ENCODE assay signal across 1 cellular context in the genomic region with DNA sequence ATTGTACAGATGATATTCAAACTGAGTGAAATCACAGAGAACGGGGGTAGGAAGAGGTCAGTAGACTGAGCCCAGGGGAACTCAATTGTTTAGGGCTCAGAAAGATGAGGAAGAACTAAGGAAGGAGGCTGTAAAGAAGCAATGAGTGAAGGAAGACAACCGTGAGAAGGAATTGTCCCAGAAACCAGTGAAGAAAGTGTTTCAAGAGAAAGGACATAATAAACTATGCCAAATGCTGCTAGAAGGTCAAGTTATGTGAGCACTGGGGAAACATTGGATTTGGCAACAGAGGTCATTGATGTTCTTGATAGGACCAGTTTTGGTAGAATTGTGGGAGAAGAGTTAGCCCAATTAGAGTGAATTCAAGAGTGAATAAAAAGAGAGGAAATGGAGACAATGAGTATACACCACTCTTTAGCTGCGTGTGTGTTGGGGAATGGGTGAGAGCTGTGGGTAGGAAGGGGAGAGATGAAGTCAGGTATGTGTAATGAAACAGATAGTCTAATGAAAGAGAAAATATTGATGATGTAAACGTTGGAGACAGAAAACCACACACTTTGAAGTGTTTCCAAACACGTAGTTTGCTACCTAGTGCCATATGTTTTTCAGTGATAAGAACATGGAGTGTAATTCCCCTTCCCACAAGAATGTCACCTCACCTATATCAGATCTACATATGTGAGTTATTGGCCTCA.
A peak's percentile ranks its signal among the peaks of the same experiment; 100 is the strongest.
TF ChIP-seq lines count a peak whose summit lies in the region.

No MANE protein-coding gene starts in this region.

TF ChIP-seq in K562, 482 proteins besides CTCF, POLR2A, EP300 and RAD21 (continued from another document and continues in another):
- TF ChIP-seq, protein P1, sequence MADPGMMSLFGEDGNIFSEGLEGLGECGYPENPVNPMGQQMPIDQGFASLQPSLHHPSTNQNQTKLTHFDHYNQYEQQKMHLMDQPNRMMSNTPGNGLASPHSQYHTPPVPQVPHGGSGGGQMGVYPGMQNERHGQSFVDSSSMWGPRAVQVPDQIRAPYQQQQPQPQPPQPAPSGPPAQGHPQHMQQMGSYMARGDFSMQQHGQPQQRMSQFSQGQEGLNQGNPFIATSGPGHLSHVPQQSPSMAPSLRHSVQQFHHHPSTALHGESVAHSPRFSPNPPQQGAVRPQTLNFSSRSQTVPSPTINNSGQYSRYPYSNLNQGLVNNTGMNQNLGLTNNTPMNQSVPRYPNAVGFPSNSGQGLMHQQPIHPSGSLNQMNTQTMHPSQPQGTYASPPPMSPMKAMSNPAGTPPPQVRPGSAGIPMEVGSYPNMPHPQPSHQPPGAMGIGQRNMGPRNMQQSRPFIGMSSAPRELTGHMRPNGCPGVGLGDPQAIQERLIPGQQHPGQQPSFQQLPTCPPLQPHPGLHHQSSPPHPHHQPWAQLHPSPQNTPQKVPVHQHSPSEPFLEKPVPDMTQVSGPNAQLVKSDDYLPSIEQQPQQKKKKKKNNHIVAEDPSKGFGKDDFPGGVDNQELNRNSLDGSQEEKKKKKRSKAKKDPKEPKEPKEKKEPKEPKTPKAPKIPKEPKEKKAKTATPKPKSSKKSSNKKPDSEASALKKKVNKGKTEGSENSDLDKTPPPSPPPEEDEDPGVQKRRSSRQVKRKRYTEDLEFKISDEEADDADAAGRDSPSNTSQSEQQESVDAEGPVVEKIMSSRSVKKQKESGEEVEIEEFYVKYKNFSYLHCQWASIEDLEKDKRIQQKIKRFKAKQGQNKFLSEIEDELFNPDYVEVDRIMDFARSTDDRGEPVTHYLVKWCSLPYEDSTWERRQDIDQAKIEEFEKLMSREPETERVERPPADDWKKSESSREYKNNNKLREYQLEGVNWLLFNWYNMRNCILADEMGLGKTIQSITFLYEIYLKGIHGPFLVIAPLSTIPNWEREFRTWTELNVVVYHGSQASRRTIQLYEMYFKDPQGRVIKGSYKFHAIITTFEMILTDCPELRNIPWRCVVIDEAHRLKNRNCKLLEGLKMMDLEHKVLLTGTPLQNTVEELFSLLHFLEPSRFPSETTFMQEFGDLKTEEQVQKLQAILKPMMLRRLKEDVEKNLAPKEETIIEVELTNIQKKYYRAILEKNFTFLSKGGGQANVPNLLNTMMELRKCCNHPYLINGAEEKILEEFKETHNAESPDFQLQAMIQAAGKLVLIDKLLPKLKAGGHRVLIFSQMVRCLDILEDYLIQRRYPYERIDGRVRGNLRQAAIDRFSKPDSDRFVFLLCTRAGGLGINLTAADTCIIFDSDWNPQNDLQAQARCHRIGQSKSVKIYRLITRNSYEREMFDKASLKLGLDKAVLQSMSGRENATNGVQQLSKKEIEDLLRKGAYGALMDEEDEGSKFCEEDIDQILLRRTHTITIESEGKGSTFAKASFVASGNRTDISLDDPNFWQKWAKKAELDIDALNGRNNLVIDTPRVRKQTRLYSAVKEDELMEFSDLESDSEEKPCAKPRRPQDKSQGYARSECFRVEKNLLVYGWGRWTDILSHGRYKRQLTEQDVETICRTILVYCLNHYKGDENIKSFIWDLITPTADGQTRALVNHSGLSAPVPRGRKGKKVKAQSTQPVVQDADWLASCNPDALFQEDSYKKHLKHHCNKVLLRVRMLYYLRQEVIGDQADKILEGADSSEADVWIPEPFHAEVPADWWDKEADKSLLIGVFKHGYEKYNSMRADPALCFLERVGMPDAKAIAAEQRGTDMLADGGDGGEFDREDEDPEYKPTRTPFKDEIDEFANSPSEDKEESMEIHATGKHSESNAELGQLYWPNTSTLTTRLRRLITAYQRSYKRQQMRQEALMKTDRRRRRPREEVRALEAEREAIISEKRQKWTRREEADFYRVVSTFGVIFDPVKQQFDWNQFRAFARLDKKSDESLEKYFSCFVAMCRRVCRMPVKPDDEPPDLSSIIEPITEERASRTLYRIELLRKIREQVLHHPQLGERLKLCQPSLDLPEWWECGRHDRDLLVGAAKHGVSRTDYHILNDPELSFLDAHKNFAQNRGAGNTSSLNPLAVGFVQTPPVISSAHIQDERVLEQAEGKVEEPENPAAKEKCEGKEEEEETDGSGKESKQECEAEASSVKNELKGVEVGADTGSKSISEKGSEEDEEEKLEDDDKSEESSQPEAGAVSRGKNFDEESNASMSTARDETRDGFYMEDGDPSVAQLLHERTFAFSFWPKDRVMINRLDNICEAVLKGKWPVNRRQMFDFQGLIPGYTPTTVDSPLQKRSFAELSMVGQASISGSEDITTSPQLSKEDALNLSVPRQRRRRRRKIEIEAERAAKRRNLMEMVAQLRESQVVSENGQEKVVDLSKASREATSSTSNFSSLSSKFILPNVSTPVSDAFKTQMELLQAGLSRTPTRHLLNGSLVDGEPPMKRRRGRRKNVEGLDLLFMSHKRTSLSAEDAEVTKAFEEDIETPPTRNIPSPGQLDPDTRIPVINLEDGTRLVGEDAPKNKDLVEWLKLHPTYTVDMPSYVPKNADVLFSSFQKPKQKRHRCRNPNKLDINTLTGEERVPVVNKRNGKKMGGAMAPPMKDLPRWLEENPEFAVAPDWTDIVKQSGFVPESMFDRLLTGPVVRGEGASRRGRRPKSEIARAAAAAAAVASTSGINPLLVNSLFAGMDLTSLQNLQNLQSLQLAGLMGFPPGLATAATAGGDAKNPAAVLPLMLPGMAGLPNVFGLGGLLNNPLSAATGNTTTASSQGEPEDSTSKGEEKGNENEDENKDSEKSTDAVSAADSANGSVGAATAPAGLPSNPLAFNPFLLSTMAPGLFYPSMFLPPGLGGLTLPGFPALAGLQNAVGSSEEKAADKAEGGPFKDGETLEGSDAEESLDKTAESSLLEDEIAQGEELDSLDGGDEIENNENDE (IDR thresholded peaks at IDR 0.05; ENCODE audit: low read depth, low read length), result no peak
- TF ChIP-seq NR4A1 (CRISPR knock-in tag; IDR thresholded peaks at IDR 0.05), result no peak
- TF ChIP-seq NR4A1 (tag; IDR thresholded peaks at IDR 0.05), result 0 out of 2 replicates have a peak, but pooled peaks have one; percentile 18
- TF ChIP-seq EP400 (IDR thresholded peaks at IDR 0.05), result peak; percentile 30; the same call in 1 of the 2 replicates
- TF ChIP-seq GABPA (tag; conservative IDR thresholded peaks at IDR 0.05; ENCODE audit: low read depth), result 0 out of 2 replicates have a peak, but pooled peaks have one; percentile 28
- TF ChIP-seq SMARCA4 (IDR thresholded peaks at IDR 0.05), result peak; percentile 95
- TF ChIP-seq NCOA2 (IDR thresholded peaks at IDR 0.05; ENCODE audit: partially characterized antibody in 2 of 2), result peak in 1 of 2 experiments; percentile 42
- TF ChIP-seq FOXM1 (IDR thresholded peaks at IDR 0.05; ENCODE audit: low read depth), result 0 out of 2 replicates have a peak, but pooled peaks have one; percentile 50
- no peak for TF ChIP-seq FOXM1 (CRISPR knock-in tag; IDR thresholded peaks at IDR 0.05; ENCODE audit: low read depth)
- TF ChIP-seq ZNF23 (CRISPR knock-in tag; IDR thresholded peaks at IDR 0.05), result no peak
- TF ChIP-seq, protein P2, sequence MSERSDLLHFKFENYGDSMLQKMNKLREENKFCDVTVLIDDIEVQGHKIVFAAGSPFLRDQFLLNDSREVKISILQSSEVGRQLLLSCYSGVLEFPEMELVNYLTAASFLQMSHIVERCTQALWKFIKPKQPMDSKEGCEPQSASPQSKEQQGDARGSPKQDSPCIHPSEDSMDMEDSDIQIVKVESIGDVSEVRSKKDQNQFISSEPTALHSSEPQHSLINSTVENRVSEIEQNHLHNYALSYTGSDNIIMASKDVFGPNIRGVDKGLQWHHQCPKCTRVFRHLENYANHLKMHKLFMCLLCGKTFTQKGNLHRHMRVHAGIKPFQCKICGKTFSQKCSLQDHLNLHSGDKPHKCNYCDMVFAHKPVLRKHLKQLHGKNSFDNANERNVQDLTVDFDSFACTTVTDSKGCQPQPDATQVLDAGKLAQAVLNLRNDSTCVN (CRISPR knock-in tag; IDR thresholded peaks at IDR 0.05), result no peak
- TF ChIP-seq, protein P3, sequence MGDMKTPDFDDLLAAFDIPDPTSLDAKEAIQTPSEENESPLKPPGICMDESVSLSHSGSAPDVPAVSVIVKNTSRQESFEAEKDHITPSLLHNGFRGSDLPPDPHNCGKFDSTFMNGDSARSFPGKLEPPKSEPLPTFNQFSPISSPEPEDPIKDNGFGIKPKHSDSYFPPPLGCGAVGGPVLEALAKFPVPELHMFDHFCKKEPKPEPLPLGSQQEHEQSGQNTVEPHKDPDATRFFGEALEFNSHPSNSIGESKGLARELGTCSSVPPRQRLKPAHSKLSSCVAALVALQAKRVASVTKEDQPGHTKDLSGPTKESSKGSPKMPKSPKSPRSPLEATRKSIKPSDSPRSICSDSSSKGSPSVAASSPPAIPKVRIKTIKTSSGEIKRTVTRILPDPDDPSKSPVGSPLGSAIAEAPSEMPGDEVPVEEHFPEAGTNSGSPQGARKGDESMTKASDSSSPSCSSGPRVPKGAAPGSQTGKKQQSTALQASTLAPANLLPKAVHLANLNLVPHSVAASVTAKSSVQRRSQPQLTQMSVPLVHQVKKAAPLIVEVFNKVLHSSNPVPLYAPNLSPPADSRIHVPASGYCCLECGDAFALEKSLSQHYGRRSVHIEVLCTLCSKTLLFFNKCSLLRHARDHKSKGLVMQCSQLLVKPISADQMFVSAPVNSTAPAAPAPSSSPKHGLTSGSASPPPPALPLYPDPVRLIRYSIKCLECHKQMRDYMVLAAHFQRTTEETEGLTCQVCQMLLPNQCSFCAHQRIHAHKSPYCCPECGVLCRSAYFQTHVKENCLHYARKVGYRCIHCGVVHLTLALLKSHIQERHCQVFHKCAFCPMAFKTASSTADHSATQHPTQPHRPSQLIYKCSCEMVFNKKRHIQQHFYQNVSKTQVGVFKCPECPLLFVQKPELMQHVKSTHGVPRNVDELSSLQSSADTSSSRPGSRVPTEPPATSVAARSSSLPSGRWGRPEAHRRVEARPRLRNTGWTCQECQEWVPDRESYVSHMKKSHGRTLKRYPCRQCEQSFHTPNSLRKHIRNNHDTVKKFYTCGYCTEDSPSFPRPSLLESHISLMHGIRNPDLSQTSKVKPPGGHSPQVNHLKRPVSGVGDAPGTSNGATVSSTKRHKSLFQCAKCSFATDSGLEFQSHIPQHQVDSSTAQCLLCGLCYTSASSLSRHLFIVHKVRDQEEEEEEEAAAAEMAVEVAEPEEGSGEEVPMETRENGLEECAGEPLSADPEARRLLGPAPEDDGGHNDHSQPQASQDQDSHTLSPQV (IDR thresholded peaks at IDR 0.05), result 0 out of 2 replicates have a peak, but pooled peaks have one; percentile 57
- TF ChIP-seq, protein P4, sequence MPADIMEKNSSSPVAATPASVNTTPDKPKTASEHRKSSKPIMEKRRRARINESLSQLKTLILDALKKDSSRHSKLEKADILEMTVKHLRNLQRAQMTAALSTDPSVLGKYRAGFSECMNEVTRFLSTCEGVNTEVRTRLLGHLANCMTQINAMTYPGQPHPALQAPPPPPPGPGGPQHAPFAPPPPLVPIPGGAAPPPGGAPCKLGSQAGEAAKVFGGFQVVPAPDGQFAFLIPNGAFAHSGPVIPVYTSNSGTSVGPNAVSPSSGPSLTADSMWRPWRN (IDR thresholded peaks at IDR 0.05; ENCODE audit: low read depth), result peak; percentile 77; the same call in 1 of the 2 replicates
- TF ChIP-seq BACH1 (tag; IDR thresholded peaks at IDR 0.05), result 0 out of 2 replicates have a peak, but pooled peaks have one; percentile 47
- TF ChIP-seq JUN (IDR thresholded peaks at IDR 0.05; ENCODE audit: borderline replicate concordance, low read depth, low read length), result peak; percentile 75
- TF ChIP-seq JUN (CRISPR knock-in tag; IDR thresholded peaks at IDR 0.05; ENCODE audit: borderline replicate concordance), result no peak
- peak; percentile 91 for TF ChIP-seq CBFA2T3 (IDR thresholded peaks at IDR 0.05)
- TF ChIP-seq MCM5 (IDR thresholded peaks at IDR 0.05; ENCODE audit: low read depth), result no peak
- TF ChIP-seq GATAD2B (IDR thresholded peaks at IDR 0.05; ENCODE audit: borderline replicate concordance), result peak; percentile 53; the same call in 1 of the 2 replicates
- TF ChIP-seq GATA2 (CRISPR knock-in tag; IDR thresholded peaks at IDR 0.05), result peak; percentile 49
- TF ChIP-seq TAL1 (IDR thresholded peaks at IDR 0.05), result peak; percentile 90
- TF ChIP-seq, protein P5, sequence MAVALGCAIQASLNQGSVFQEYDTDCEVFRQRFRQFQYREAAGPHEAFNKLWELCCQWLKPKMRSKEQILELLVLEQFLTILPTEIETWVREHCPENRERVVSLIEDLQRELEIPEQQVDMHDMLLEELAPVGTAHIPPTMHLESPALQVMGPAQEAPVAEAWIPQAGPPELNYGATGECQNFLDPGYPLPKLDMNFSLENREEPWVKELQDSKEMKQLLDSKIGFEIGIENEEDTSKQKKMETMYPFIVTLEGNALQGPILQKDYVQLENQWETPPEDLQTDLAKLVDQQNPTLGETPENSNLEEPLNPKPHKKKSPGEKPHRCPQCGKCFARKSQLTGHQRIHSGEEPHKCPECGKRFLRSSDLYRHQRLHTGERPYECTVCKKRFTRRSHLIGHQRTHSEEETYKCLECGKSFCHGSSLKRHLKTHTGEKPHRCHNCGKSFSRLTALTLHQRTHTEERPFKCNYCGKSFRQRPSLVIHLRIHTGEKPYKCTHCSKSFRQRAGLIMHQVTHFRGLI (CRISPR knock-in tag; IDR thresholded peaks at IDR 0.05), result no peak
- no peak for TF ChIP-seq ZNF12 (CRISPR knock-in tag; IDR thresholded peaks at IDR 0.05)
- TF ChIP-seq, protein P6, sequence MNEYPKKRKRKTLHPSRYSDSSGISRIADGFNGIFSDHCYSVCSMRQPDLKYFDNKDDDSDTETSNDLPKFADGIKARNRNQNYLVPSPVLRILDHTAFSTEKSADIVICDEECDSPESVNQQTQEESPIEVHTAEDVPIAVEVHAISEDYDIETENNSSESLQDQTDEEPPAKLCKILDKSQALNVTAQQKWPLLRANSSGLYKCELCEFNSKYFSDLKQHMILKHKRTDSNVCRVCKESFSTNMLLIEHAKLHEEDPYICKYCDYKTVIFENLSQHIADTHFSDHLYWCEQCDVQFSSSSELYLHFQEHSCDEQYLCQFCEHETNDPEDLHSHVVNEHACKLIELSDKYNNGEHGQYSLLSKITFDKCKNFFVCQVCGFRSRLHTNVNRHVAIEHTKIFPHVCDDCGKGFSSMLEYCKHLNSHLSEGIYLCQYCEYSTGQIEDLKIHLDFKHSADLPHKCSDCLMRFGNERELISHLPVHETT (CRISPR knock-in tag; conservative IDR thresholded peaks at IDR 0.05 in 1 of 2, IDR thresholded peaks at IDR 0.05 in 1 of 2), result peak in 1 of 2 experiments; percentile 66; a peak in 2 of 4 replicates
- TF ChIP-seq NR2C1 (IDR thresholded peaks at IDR 0.05), result peak; percentile 40; the same call in 1 of the 2 replicates
- TF ChIP-seq NR2C1 (tag; IDR thresholded peaks at IDR 0.05), result no peak
- 0 out of 2 replicates have a peak, but pooled peaks have one; percentile 43 for TF ChIP-seq MYNN (IDR thresholded peaks at IDR 0.05)
- no peak for TF ChIP-seq MYNN (CRISPR knock-in tag; IDR thresholded peaks at IDR 0.05)
- TF ChIP-seq KLF16 (IDR thresholded peaks at IDR 0.05), result peak; percentile 58
- TF ChIP-seq, protein P7, sequence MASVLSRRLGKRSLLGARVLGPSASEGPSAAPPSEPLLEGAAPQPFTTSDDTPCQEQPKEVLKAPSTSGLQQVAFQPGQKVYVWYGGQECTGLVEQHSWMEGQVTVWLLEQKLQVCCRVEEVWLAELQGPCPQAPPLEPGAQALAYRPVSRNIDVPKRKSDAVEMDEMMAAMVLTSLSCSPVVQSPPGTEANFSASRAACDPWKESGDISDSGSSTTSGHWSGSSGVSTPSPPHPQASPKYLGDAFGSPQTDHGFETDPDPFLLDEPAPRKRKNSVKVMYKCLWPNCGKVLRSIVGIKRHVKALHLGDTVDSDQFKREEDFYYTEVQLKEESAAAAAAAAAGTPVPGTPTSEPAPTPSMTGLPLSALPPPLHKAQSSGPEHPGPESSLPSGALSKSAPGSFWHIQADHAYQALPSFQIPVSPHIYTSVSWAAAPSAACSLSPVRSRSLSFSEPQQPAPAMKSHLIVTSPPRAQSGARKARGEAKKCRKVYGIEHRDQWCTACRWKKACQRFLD (CRISPR knock-in tag; IDR thresholded peaks at IDR 0.05), result peak; percentile 68
- 0 out of 2 replicates have a peak, but pooled peaks have one; percentile 21 for TF ChIP-seq MEF2D (tag; conservative IDR thresholded peaks at IDR 0.05; ENCODE audit: low read depth)
